1 cellular context compared by ENCODE assay signal in the genomic region with DNA sequence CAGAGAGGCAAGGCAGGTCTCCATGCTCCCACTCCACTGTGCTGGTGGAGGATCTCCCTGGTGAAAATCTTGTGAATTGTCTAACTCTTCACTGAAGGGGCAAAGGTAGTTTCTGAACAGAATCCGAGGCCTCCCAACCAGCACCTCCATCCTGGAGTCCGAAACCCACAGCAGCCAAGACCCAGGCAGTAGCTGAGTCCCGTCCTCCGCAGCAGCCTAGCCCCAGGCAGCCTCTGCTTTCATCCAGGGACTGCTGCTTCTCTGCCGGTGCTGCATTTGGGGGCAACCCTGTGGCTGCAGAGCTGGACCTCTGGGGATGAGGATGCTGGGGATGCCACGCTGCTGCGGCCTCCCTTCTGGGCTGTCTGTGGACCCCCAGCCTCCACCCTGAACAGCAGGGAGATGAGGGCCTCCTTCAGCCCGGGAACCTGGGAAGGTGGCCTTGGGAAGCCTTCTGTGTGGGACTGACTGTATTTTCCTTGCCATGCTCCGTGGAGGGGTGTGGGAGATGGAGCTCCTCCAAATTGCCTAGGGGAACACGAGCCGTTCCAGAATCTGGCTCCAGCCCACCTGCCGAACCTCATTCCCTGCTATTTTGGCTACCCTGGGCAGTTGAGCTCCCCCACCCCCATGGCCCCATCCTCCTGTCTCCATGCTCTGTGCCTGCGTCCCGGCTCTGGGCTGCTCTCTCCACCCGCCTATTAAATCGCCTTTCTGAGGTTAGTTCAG.
TF ChIP-seq lines count a peak whose summit lies in the region.

No MANE protein-coding gene starts in this region.

TF ChIP-seq in HepG2, 621 proteins besides CTCF, POLR2A, EP300 and RAD21 (continued from another document):
- TF ChIP-seq, protein P1, sequence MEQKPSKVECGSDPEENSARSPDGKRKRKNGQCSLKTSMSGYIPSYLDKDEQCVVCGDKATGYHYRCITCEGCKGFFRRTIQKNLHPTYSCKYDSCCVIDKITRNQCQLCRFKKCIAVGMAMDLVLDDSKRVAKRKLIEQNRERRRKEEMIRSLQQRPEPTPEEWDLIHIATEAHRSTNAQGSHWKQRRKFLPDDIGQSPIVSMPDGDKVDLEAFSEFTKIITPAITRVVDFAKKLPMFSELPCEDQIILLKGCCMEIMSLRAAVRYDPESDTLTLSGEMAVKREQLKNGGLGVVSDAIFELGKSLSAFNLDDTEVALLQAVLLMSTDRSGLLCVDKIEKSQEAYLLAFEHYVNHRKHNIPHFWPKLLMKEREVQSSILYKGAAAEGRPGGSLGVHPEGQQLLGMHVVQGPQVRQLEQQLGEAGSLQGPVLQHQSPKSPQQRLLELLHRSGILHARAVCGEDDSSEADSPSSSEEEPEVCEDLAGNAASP (CRISPR knock-in tag; IDR thresholded peaks at IDR 0.05; ENCODE audit: borderline replicate concordance): no peak
- TF ChIP-seq CCDC6 (CRISPR knock-in tag; IDR thresholded peaks at IDR 0.05): 0 out of 2 replicates have a peak, but pooled peaks have one; percentile 16
- TF ChIP-seq, protein P2, sequence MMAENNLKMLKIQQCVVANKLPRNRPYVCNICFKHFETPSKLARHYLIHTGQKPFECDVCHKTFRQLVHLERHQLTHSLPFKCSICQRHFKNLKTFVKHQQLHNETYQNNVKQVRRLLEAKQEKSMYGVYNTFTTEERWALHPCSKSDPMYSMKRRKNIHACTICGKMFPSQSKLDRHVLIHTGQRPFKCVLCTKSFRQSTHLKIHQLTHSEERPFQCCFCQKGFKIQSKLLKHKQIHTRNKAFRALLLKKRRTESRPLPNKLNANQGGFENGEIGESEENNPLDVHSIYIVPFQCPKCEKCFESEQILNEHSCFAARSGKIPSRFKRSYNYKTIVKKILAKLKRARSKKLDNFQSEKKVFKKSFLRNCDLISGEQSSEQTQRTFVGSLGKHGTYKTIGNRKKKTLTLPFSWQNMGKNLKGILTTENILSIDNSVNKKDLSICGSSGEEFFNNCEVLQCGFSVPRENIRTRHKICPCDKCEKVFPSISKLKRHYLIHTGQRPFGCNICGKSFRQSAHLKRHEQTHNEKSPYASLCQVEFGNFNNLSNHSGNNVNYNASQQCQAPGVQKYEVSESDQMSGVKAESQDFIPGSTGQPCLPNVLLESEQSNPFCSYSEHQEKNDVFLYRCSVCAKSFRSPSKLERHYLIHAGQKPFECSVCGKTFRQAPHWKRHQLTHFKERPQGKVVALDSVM (CRISPR knock-in tag; IDR thresholded peaks at IDR 0.05): 0 out of 2 replicates have a peak, but pooled peaks have one; percentile 16
- no peak for TF ChIP-seq MBD4 (IDR thresholded peaks at IDR 0.05; ENCODE audit: borderline replicate concordance, low read length)
- TF ChIP-seq, protein P3, sequence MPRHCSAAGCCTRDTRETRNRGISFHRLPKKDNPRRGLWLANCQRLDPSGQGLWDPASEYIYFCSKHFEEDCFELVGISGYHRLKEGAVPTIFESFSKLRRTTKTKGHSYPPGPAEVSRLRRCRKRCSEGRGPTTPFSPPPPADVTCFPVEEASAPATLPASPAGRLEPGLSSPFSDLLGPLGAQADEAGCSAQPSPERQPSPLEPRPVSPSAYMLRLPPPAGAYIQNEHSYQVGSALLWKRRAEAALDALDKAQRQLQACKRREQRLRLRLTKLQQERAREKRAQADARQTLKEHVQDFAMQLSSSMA (CRISPR knock-in tag; IDR thresholded peaks at IDR 0.05): no peak
- no peak for TF ChIP-seq ZNF569 (CRISPR knock-in tag; IDR thresholded peaks at IDR 0.05; ENCODE audit: borderline replicate concordance)
- TF ChIP-seq ZNF333 (CRISPR knock-in tag; IDR thresholded peaks at IDR 0.05; ENCODE audit: borderline replicate concordance): 0 out of 2 replicates have a peak, but pooled peaks have one; percentile 52
- TF ChIP-seq, protein P4, sequence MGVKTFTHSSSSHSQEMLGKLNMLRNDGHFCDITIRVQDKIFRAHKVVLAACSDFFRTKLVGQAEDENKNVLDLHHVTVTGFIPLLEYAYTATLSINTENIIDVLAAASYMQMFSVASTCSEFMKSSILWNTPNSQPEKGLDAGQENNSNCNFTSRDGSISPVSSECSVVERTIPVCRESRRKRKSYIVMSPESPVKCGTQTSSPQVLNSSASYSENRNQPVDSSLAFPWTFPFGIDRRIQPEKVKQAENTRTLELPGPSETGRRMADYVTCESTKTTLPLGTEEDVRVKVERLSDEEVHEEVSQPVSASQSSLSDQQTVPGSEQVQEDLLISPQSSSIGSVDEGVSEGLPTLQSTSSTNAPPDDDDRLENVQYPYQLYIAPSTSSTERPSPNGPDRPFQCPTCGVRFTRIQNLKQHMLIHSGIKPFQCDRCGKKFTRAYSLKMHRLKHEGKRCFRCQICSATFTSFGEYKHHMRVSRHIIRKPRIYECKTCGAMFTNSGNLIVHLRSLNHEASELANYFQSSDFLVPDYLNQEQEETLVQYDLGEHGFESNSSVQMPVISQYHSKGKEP (CRISPR knock-in tag; IDR thresholded peaks at IDR 0.05): no peak
- no peak for TF ChIP-seq KAT8 (CRISPR knock-in tag; IDR thresholded peaks at IDR 0.05)
- 0 out of 2 replicates have a peak, but pooled peaks have one; percentile 30 for TF ChIP-seq ZNF367 (CRISPR knock-in tag; IDR thresholded peaks at IDR 0.05; ENCODE audit: borderline replicate concordance)
- no peak for TF ChIP-seq HES4 (CRISPR knock-in tag; IDR thresholded peaks at IDR 0.05; ENCODE audit: borderline replicate concordance)
- TF ChIP-seq U2AF1 (optimal IDR thresholded peaks at IDR 0.05; ENCODE audit: low read depth, low read length): no peak
- TF ChIP-seq HNRNPK (IDR thresholded peaks at IDR 0.05; ENCODE audit: low read depth, low read length, poor library complexity, severe bottlenecking): no peak
- no peak for TF ChIP-seq ASH2L (IDR thresholded peaks at IDR 0.05; ENCODE audit: insufficient read length, low read depth, low read length)
- TF ChIP-seq ZNF543 (CRISPR knock-in tag; IDR thresholded peaks at IDR 0.05): no peak
- TF ChIP-seq ATF7 (IDR thresholded peaks at IDR 0.05): no peak
- no peak for TF ChIP-seq ATF7 (CRISPR knock-in tag; IDR thresholded peaks at IDR 0.05)
- TF ChIP-seq ZNF775 (CRISPR knock-in tag; IDR thresholded peaks at IDR 0.05; ENCODE audit: borderline replicate concordance): no peak
- TF ChIP-seq, protein P5, sequence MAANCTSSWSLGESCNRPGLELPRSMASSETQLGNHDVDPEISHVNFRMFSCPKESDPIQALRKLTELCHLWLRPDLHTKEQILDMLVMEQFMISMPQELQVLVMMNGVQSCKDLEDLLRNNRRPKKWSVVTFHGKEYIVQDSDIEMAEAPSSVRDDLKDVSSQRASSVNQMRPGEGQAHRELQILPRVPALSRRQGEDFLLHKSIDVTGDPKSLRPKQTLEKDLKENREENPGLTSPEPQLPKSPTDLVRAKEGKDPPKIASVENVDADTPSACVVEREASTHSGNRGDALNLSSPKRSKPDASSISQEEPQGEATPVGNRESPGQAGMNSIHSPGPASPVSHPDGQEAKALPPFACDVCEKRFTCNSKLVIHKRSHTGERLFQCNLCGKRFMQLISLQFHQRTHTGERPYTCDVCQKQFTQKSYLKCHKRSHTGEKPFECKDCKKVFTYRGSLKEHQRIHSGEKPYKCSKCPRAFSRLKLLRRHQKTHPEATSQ (CRISPR knock-in tag; IDR thresholded peaks at IDR 0.05; ENCODE audit: borderline replicate concordance): no peak
- TF ChIP-seq KAT2B (IDR thresholded peaks at IDR 0.05; ENCODE audit: borderline replicate concordance, low read depth, low read length): no peak
- TF ChIP-seq JDP2 (CRISPR knock-in tag; IDR thresholded peaks at IDR 0.05; ENCODE audit: borderline replicate concordance): no peak
- TF ChIP-seq ZSCAN21 (CRISPR knock-in tag; IDR thresholded peaks at IDR 0.05; ENCODE audit: borderline replicate concordance): 0 out of 2 replicates have a peak, but pooled peaks have one; percentile 8
- TF ChIP-seq ZNF547 (CRISPR knock-in tag; IDR thresholded peaks at IDR 0.05): 0 out of 2 replicates have a peak, but pooled peaks have one; percentile 12
- no peak for TF ChIP-seq ATF7-NPFF (CRISPR knock-in tag; IDR thresholded peaks at IDR 0.05; ENCODE audit: low read depth)
- no peak for TF ChIP-seq FOSL2 (CRISPR knock-in tag; IDR thresholded peaks at IDR 0.05)
- no peak for TF ChIP-seq CREB1 (IDR thresholded peaks at IDR 0.05)
- TF ChIP-seq CREB1 (CRISPR knock-in tag; IDR thresholded peaks at IDR 0.05): no peak
